ENCODE assay signal across 1 cellular context in genomic region chr15:44554934-44555723, GRCh38.
TF ChIP-seq lines count a peak whose summit lies in the region.

No MANE protein-coding gene starts in this region.

TF ChIP-seq in HCT116, 20 proteins besides CTCF, POLR2A, EP300 and RAD21 (continued from another document):
- no peak for TF ChIP-seq REST (IDR thresholded peaks at IDR 0.05; ENCODE audit: low read depth)
- TF ChIP-seq SRF (IDR thresholded peaks at IDR 0.05; ENCODE audit: low read depth): no peak
- TF ChIP-seq SIN3A (IDR thresholded peaks at IDR 0.05; ENCODE audit: low read depth): no peak
- no peak for TF ChIP-seq TCF7L2 (IDR thresholded peaks at IDR 0.05; ENCODE audit: borderline replicate concordance, extremely low read depth, insufficient read depth, insufficient read length)
